Comparison of ENCODE assay signal across 8 cellular contexts in genomic region chr4:17614416-17615299, GRCh38. TPM values are rescaled to one million over a fixed set of nuclear protein-coding genes. Genes with fewer than 3 reads are reported as not detected.
A peak's percentile ranks its signal among the peaks of the same experiment; 100 is the strongest.
DNase-seq lines count a peak whose midpoint lies in the region; ATAC-seq and TF ChIP-seq lines count a peak whose summit lies in the region.

Gene MED28 (plus strand): TSS chr4:17614641. CDS start chr4:17614655, 14 bp downstream.

- H3K9me3 Mint-ChIP-seq in activated naive CD8-positive, alpha-beta T cell (ENCODE audit: low read depth): no peaks in the 10 kb centered on the region
- no peaks in the 10 kb centered on the region for H3K9me3 Mint-ChIP-seq in osteocyte (ENCODE audit: unreplicated experiment)

- no peaks in the 10 kb centered on the region for H3K27me3 Mint-ChIP-seq in activated naive CD8-positive, alpha-beta T cell
- no peaks in the 10 kb centered on the region for H3K27me3 Mint-ChIP-seq in osteocyte (ENCODE audit: unreplicated experiment)

- CTCF ChIA-PET in GM10248 (lab: Yijun Ruan, JAX): interaction anchor here (1.0 to 3.5 kb wide), 8 partner anchors 8 to 203 kb away, joined by 3 to 13 read pairs (median 4); no protein-coding TSS in a partner anchor

- DNase-seq in GM10248 (ENCODE audit: extremely low spot score): peak; percentile 98
- DNase-seq in NCI-H1092 (lab: John Stamatoyannopoulos, UW): peak; percentile 93
- peak; percentile 88 for DNase-seq in SKM-1 treated with dmso at 0.1 percent for 144 hours (lab: John Stamatoyannopoulos, UW; ENCODE audit: unreplicated experiment)
- DNase-seq in head of caudate nucleus: peak; percentile 86 to 99 (median 96)
- peak; percentile 98 for DNase-seq in osteocyte (ENCODE audit: extremely low spot score, unreplicated experiment)

- peaks cover 9% of the 10 kb centered on the region for H3K36me3 Mint-ChIP-seq in activated naive CD8-positive, alpha-beta T cell
- H3K36me3 Mint-ChIP-seq in osteocyte (ENCODE audit: unreplicated experiment): peaks cover 13% of the 10 kb centered on the region

- H3K27ac Mint-ChIP-seq in activated naive CD8-positive, alpha-beta T cell: peak within 1 kb of the TSS; percentile 99
- peak within 1 kb of the TSS; percentile 99 for H3K27ac Mint-ChIP-seq in osteocyte (ENCODE audit: unreplicated experiment)

- POLR2A ChIA-PET in GM10248 (lab: Yijun Ruan, JAX): interaction anchor here (0.9 to 1.5 kb wide), 4 partner anchors 11 to 514 kb away, joined by 3 to 11 read pairs (median 4); no protein-coding TSS in a partner anchor

- peaks cover 47% of the 10 kb centered on the region for H3K4me1 Mint-ChIP-seq in activated naive CD8-positive, alpha-beta T cell (ENCODE audit: low read depth)
- peaks cover 42% of the 10 kb centered on the region for H3K4me1 Mint-ChIP-seq in osteocyte (ENCODE audit: unreplicated experiment)

- TF ChIP-seq CTCF in GM10248 (IDR thresholded peaks at IDR 0.05; ENCODE audit: control extremely low read depth, extremely low read depth, low read depth, missing control alignments): no peak
- TF ChIP-seq CTCF in osteocyte (IDR thresholded peaks at IDR 0.05): no peak

- H3K4me3 ChIP-seq in thymus (ENCODE audit: low read length): peak within 1 kb of the TSS; percentile 99

- peak; percentile 86 for ATAC-seq in HG02588 (IDR thresholded peaks at IDR 0.05; ENCODE audit: unreplicated experiment)

- WGBS in thymus: under 1% methylated on average over 46 of the region's 46 CpGs

- peaks cover 19% of the 10 kb centered on the region for H3K4me1 ChIP-seq in thymus (ENCODE audit: control insufficient read depth, insufficient read depth, low read length)

- peak within 1 kb of the TSS; percentile 93 for H3K27ac ChIP-seq in thymus (ENCODE audit: low read depth)

- no peaks in the 10 kb centered on the region for H3K27me3 ChIP-seq in thymus (ENCODE audit: control insufficient read depth, insufficient read depth)

- H3K36me3 ChIP-seq in thymus (ENCODE audit: control insufficient read depth, insufficient read depth): peaks cover 13% of the 10 kb centered on the region

- H3K9me3 ChIP-seq in thymus (ENCODE audit: control insufficient read depth): no peaks in the 10 kb centered on the region

- intact Hi-C loops in head of caudate nucleus (cut with DNase I): loop anchor here (1.0 to 10.0 kb wide), 3 partner anchors 37 to 410 kb away; partner anchors contain the start of genes LAP3 and LCORL

- peak within 1 kb of the TSS; percentile 99 for H3K4me3 Mint-ChIP-seq in activated naive CD8-positive, alpha-beta T cell
- peak within 1 kb of the TSS; percentile 100 for H3K4me3 Mint-ChIP-seq in osteocyte (ENCODE audit: unreplicated experiment)

RNA-seq across cellular contexts. Expression of gene MED28, which starts in this region (rescaled TPM):
- 45.8 and 46.2 TPM in 2 replicates for total RNA-seq in osteocyte
- polyA plus RNA-seq in thymus: 17.4 TPM

Comparison
In these comparisons a context has a peak if more than half of its experiments do, and no peak if none do; other contexts are left out.
1. Peak in every context shown above with its lines: DNase-seq, ATAC-seq, H3K4me3 ChIP-seq and H3K27ac ChIP-seq.